ENCODE assay signal across 16 cellular contexts in genomic region chr1:219554109-219554508, GRCh38. TPM values are rescaled to one million over a fixed set of nuclear protein-coding genes. Genes with fewer than 3 reads are reported as not detected.
DNase-seq lines count a peak whose midpoint lies in the region; ATAC-seq and TF ChIP-seq lines count a peak whose summit lies in the region.
"Had no signal": no experiment of that assay in that cellular context is flagged by ENCODE, and none has a peak within 500 bp of the region (broad histone marks: within the 10 kb centered on the region; RNA-seq: fewer than 3 reads in every experiment).

No MANE protein-coding gene starts in this region.

- TF ChIP-seq CTCF in MCF 10A (IDR thresholded peaks at IDR 0.05; ENCODE audit: unreplicated experiment), result no peak
- TF ChIP-seq CTCF in breast epithelium (IDR thresholded peaks at IDR 0.05), result no peak
- TF ChIP-seq CTCF in fibroblast of the aortic adventitia (IDR thresholded peaks at IDR 0.05; ENCODE audit: insufficient read depth, low read length), result no peak
- TF ChIP-seq CTCF in nephron (IDR thresholded peaks at IDR 0.05; ENCODE audit: unreplicated experiment in 3 of 3), result no peak

- POLR2A ChIA-PET in MCF 10A (lab: Yijun Ruan, JAX), result no interaction called here

- H3K27ac ChIP-seq in breast epithelium, result no peak overlapping the region
- H3K27ac ChIP-seq: 22Rv1; BLaER1 treated with 17β-estradiol and CSF1 and Interleukin-3, amounts not matched to agents 10 nM and 100 nM; HL-60 had no signal

- CTCF ChIA-PET in MCF 10A (lab: Yijun Ruan, JAX), result interaction anchor here (0.6 to 7.8 kb wide), 9 partner anchors 8 to 487 kb away, joined by 3 to 60 read pairs (median 3); no protein-coding TSS in a partner anchor

- H3K9me3 Mint-ChIP-seq in MCF 10A (ENCODE audit: unreplicated experiment) (no peaks in the 10 kb centered on the region), nephron (no peaks in the 10 kb centered on the region)

- no peaks in the 10 kb centered on the region for H3K27me3 ChIP-seq in breast epithelium
- H3K27me3 ChIP-seq: BLaER1 treated with 17β-estradiol and CSF1 and Interleukin-3, amounts not matched to agents 10 nM and 100 nM had no signal

- H3K4me1 Mint-ChIP-seq in MCF 10A (ENCODE audit: insufficient read depth, unreplicated experiment) (peaks cover 12% of the 10 kb centered on the region), nephron (peaks cover 50% of the 10 kb centered on the region)
- H3K4me1 Mint-ChIP-seq: CD4-positive, CD25-positive, alpha-beta regulatory T cell had no signal

- H3K36me3 Mint-ChIP-seq in MCF 10A (ENCODE audit: insufficient read depth, unreplicated experiment) (no peaks in the 10 kb centered on the region), nephron (ENCODE audit: low read depth) (no peaks in the 10 kb centered on the region)
- H3K36me3 Mint-ChIP-seq: CD4-positive, CD25-positive, alpha-beta regulatory T cell had no signal

- H3K4me3 Mint-ChIP-seq in MCF 10A (ENCODE audit: unreplicated experiment) (no peak overlapping the region), nephron (no peak overlapping the region)
- H3K4me3 Mint-ChIP-seq: CD4-positive, CD25-positive, alpha-beta regulatory T cell had no signal

- peaks cover 52% of the 10 kb centered on the region for H3K27me3 Mint-ChIP-seq in MCF 10A (ENCODE audit: insufficient read depth, unreplicated experiment)
- no peaks in the 10 kb centered on the region for H3K27me3 Mint-ChIP-seq in nephron (ENCODE audit: low read depth)
- H3K27me3 Mint-ChIP-seq: CD4-positive, CD25-positive, alpha-beta regulatory T cell had no signal

- no peak overlapping the region for H3K27ac Mint-ChIP-seq in MCF 10A (ENCODE audit: low read depth, unreplicated experiment)
- H3K27ac Mint-ChIP-seq in nephron, result peak overlapping the region in 2 of 3 experiments; percentile 75 to 85
- H3K27ac Mint-ChIP-seq: CD4-positive, CD25-positive, alpha-beta regulatory T cell had no signal

- TF ChIP-seq POLR2A in breast epithelium (IDR thresholded peaks at IDR 0.05), result no peak

- BruUV-seq in MCF 10A (replicated peaks; lab: Mats Ljungman, UMichigan), result no TSS peak

- no peaks in the 10 kb centered on the region for H3K9me3 ChIP-seq in breast epithelium
- H3K9me3 ChIP-seq: BLaER1 treated with 17β-estradiol and CSF1 and Interleukin-3, amounts not matched to agents 10 nM and 100 nM had no signal

- intact Hi-C loops in MCF 10A (cut with micrococcal nuclease), result no loop called here
- intact Hi-C loops in breast epithelium (cut with DNase I; ENCODE audit: low total_unique reads), result no loop called here

- DNase-seq in MCF 10A (ENCODE audit: unreplicated experiment) (peak; percentile 29), breast epithelium (ENCODE audit: low spot score in 2 of 2) (no peak), fibroblast of the aortic adventitia (ENCODE audit: low read depth) (peak; percentile 93), UCSD-AML1 (lab: John Stamatoyannopoulos, UW; ENCODE audit: unreplicated experiment) (no peak), DMS79 (lab: John Stamatoyannopoulos, UW) (no peak)
- DNase-seq: Calu3; CD4-positive, CD25-positive, alpha-beta regulatory T cell; DMS 273 treated with DMSO at 0.1 percent for 48 hours had no signal

- no peaks in the 10 kb centered on the region for H3K36me3 ChIP-seq in breast epithelium
- H3K36me3 ChIP-seq: BLaER1 treated with 17β-estradiol and CSF1 and Interleukin-3, amounts not matched to agents 10 nM and 100 nM had no signal

- no peak for ATAC-seq in HG02884 (IDR thresholded peaks at IDR 0.05; ENCODE audit: unreplicated experiment)
- ATAC-seq: GM12878, HCT116 had no signal

- no peak overlapping the region for H3K4me3 ChIP-seq in breast epithelium
- no peak overlapping the region for H3K4me3 ChIP-seq in fibroblast of the aortic adventitia (ENCODE audit: low read depth, low read length)
- H3K4me3 ChIP-seq: BLaER1 treated with 17β-estradiol and CSF1 and Interleukin-3, amounts not matched to agents 10 nM and 100 nM; GM12878 had no signal

- H3K4me1 ChIP-seq in breast epithelium, result no peaks in the 10 kb centered on the region

RNA-seq across cellular contexts. Expression of gene ZC3H11B, which starts 58.8 kb away (rescaled TPM):
- 0.15 TPM in 1 of 2 replicates, not detected in the other for total RNA-seq in MCF 10A (2022)
- under 1 TPM in 1 of 3 donors, not detected in 2; 0.48 TPM for total RNA-seq in breast epithelium
- not detected in 2 replicates for total RNA-seq in fibroblast of the aortic adventitia (ENCODE audit: low replicate concordance)
- total RNA-seq: Calu3; CD4-positive, CD25-positive, alpha-beta regulatory T cell; G401 had no signal

Comparison
In these comparisons a context has a peak if more than half of its experiments do, and no peak if none do; other contexts are left out.
1. DNase-seq: peak in MCF 10A (single experiment) and fibroblast of the aortic adventitia (single experiment); none in breast epithelium (0 of 2), UCSD-AML1 (single experiment) and DMS79 (single experiment).